In the genomic region with DNA sequence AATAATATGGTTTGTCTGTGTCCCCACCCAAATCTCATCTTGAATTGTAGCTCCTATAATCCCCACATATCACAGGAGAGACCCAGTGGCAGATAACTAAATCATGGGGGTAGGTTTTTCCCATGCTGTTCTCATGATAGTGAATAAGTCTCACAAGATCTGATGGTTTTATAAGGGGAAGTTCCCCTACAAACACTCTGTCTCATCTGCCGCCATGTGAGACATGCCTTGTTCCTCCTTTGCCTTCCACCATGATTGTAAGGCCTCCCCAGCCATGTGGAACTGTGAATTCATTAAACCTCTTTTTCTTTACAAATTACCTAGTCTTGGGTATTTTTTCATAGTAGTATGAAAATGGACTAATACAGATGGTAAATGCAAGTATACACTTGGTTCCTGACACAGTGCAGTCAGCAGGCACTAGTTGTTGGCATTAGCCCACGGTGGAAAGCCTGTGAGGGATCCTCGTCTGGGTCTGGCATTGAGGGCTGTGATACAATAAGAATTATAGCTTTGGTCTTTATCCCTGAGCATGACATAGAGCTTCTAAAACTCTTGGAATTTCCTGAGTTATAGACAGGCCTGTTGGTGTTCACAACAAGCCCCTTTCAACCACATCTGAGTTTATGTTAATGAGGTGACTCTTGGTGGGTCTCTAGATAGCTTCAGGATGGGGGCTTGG, we compare ENCODE assay signal across 1 cellular context.
TF ChIP-seq lines count a peak whose summit lies in the region.

No MANE protein-coding gene starts in this region.

TF ChIP-seq in GM23338, 12 proteins besides CTCF, POLR2A, EP300 and RAD21 (continued from another document):
- TF ChIP-seq, protein P1, sequence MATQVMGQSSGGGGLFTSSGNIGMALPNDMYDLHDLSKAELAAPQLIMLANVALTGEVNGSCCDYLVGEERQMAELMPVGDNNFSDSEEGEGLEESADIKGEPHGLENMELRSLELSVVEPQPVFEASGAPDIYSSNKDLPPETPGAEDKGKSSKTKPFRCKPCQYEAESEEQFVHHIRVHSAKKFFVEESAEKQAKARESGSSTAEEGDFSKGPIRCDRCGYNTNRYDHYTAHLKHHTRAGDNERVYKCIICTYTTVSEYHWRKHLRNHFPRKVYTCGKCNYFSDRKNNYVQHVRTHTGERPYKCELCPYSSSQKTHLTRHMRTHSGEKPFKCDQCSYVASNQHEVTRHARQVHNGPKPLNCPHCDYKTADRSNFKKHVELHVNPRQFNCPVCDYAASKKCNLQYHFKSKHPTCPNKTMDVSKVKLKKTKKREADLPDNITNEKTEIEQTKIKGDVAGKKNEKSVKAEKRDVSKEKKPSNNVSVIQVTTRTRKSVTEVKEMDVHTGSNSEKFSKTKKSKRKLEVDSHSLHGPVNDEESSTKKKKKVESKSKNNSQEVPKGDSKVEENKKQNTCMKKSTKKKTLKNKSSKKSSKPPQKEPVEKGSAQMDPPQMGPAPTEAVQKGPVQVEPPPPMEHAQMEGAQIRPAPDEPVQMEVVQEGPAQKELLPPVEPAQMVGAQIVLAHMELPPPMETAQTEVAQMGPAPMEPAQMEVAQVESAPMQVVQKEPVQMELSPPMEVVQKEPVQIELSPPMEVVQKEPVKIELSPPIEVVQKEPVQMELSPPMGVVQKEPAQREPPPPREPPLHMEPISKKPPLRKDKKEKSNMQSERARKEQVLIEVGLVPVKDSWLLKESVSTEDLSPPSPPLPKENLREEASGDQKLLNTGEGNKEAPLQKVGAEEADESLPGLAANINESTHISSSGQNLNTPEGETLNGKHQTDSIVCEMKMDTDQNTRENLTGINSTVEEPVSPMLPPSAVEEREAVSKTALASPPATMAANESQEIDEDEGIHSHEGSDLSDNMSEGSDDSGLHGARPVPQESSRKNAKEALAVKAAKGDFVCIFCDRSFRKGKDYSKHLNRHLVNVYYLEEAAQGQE (IDR thresholded peaks at IDR 0.05; ENCODE audit: unreplicated experiment) = no peak
- TF ChIP-seq NANOG (IDR thresholded peaks at IDR 0.05; ENCODE audit: borderline replicate concordance) (no peak), ZNF331 (CRISPR knock-in tag; IDR thresholded peaks at IDR 0.05; ENCODE audit: low read depth) (no peak)
